Comparison of ENCODE assay signal across 8 cellular contexts in the genomic region with DNA sequence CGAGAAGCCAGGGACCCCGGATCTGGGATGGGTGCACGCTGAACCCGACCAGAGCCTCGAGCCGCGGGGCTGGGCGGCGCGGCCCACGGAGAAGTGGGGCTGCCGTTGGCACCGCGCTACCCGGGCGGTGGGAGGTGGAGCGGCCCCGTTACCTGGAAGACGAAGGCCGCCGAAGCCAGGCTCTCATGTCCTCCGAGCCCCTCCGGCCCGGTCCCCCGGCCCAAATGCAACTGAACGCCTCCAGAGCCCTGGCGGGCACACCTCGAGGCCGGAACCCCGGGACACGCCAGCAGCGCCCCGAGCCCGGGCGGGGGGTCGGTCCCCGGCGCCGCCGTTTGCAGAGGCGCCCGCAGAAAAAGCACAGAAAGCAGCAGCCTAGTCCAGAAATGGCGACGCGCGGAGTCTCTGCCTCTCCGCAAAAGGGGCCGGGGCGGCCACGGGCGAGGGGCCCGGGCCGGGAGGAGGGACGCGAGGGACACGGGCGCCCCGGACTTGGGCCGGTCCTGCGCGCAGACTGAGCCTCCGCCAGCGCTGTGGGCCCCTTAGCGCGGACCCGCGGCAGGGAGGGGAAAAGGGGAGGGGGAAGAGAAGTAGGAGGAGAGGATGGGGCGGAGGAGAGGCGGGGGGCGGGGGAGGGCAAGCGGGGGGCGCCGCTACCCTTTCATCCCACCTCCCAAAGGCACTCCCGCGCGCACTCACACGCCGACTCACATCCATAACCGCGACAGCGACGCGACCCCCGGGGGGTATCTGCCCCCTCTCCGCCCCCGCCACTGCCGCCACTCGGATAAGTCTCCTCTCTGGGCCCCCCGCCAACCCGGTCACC. TPM values are rescaled to one million over a fixed set of nuclear protein-coding genes. Genes with fewer than 3 reads are reported as not detected.
DNase-seq lines count a peak whose midpoint lies in the region; ATAC-seq and TF ChIP-seq lines count a peak whose summit lies in the region.

No MANE protein-coding gene starts in this region.

- no peaks in the 10 kb centered on the region for H3K27me3 ChIP-seq in ascending aorta

- peaks cover 9 to 17% of the 10 kb centered on the region in 2 donors for H3K4me1 Mint-ChIP-seq in immature natural killer cell
- peaks cover 8 to 42% of the 10 kb centered on the region in 2 donors for H3K4me1 Mint-ChIP-seq in stimulated activated naive B cell treated with anti-CD40 and anti-IgM and Interleukin-4, amounts not matched to agents 10 μg/mL and 1 μg/mL and 100 μg/mL, for 72 hours

- H3K4me1 ChIP-seq in ascending aorta = peaks cover 5 to 16% of the 10 kb centered on the region in 2 donors

- peak overlapping the region; percentile 90 to 94 for H3K27ac ChIP-seq in ascending aorta

- no peak for TF ChIP-seq CTCF in ascending aorta (IDR thresholded peaks at IDR 0.05)

- no peaks in the 10 kb centered on the region for H3K9me3 ChIP-seq in ascending aorta

- peaks cover 8 to 18% (median 9%) of the 10 kb centered on the region in 3 donors for H3K27me3 Mint-ChIP-seq in immature natural killer cell (ENCODE audit: low read depth in 3 of 3)
- H3K27me3 Mint-ChIP-seq in stimulated activated naive B cell treated with anti-CD40 and anti-IgM and Interleukin-4, amounts not matched to agents 10 μg/mL and 1 μg/mL and 100 μg/mL, for 72 hours = peaks cover 8 to 10% of the 10 kb centered on the region in 2 donors

- H3K27ac Mint-ChIP-seq in immature natural killer cell = no peak overlapping the region
- H3K27ac Mint-ChIP-seq in stimulated activated naive B cell treated with anti-CD40 and anti-IgM and Interleukin-4, amounts not matched to agents 10 μg/mL and 1 μg/mL and 100 μg/mL, for 72 hours = no peak overlapping the region

- intact Hi-C loops in ascending aorta (cut with DNase I) = loop anchor here (2.0 to 5.0 kb wide), 4 partner anchors 73 to 588 kb away; no protein-coding TSS in a partner anchor

- peak overlapping the region; percentile 74 to 83 (median 77) for H3K4me3 Mint-ChIP-seq in immature natural killer cell
- H3K4me3 Mint-ChIP-seq in stimulated activated naive B cell treated with anti-CD40 and anti-IgM and Interleukin-4, amounts not matched to agents 10 μg/mL and 1 μg/mL and 100 μg/mL, for 72 hours = peak overlapping the region; percentile 70 to 87

- peak; percentile 35 for DNase-seq in Daoy (ENCODE audit: low read depth)
- DNase-seq in NCI-H82 treated with DMSO at 0.1 percent for 48 hours (lab: John Stamatoyannopoulos, UW; ENCODE audit: unreplicated experiment) = peak; percentile 7
- DNase-seq in ascending aorta (ENCODE audit: low spot score in 2 of 2) = no peak
- peak in 2 of 3 donors; percentile 3 to 18 for DNase-seq in immature natural killer cell
- no peak for DNase-seq in stimulated activated naive B cell treated with anti-CD40 and anti-IgM and Interleukin-4, amounts not matched to agents 10 μg/mL and 1 μg/mL and 100 μg/mL, for 72 hours
- DNase-seq in NCI-H1694 treated with DMSO at 0.1 percent for 48 hours (lab: John Stamatoyannopoulos, UW) = no peak

- H3K36me3 ChIP-seq in ascending aorta = peaks cover 0 to 4% of the 10 kb centered on the region in 2 donors

- no peak for ATAC-seq in stimulated activated naive B cell treated with anti-CD40 and anti-IgM and Interleukin-4, amounts not matched to agents 10 μg/mL and 1 μg/mL and 100 μg/mL, for 72 hours (replicated peaks)
- ATAC-seq in HG02610 (IDR thresholded peaks at IDR 0.05; ENCODE audit: unreplicated experiment) (no peak), GM18520 (IDR thresholded peaks at IDR 0.05; ENCODE audit: unreplicated experiment) (no peak)

- H3K4me3 ChIP-seq in ascending aorta = peak overlapping the region in 1 of 2 donors; percentile 97

- no peaks in the 10 kb centered on the region for H3K9me3 Mint-ChIP-seq in immature natural killer cell
- no peaks in the 10 kb centered on the region for H3K9me3 Mint-ChIP-seq in stimulated activated naive B cell treated with anti-CD40 and anti-IgM and Interleukin-4, amounts not matched to agents 10 μg/mL and 1 μg/mL and 100 μg/mL, for 72 hours

- H3K36me3 Mint-ChIP-seq in immature natural killer cell = no peaks in the 10 kb centered on the region
- H3K36me3 Mint-ChIP-seq in stimulated activated naive B cell treated with anti-CD40 and anti-IgM and Interleukin-4, amounts not matched to agents 10 μg/mL and 1 μg/mL and 100 μg/mL, for 72 hours = no peaks in the 10 kb centered on the region

RNA-seq across cellular contexts. Expression of a gene that starts 1.4 kb away (rescaled TPM):
- total RNA-seq in Daoy (2014; rRNA removed; shearing (Covaris generic)) = 1.9 and 2.7 TPM in 2 replicates
- total RNA-seq in ascending aorta = 27.5 TPM
- under 1 TPM in 2 of 3 donors, not detected in 1; 0.57 to 0.94 TPM for polyA plus RNA-seq in immature natural killer cell

Comparison
In these comparisons a context has a peak if more than half of its experiments do, and no peak if none do; other contexts are left out.
1. DNase-seq: peak in Daoy (single experiment), NCI-H82 treated with DMSO at 0.1 percent for 48 hours (single experiment) and immature natural killer cell (2 of 3); none in ascending aorta (0 of 2), stimulated activated naive B cell treated with anti-CD40 and anti-IgM and Interleukin-4, amounts not matched to agents 10 μg/mL and 1 μg/mL and 100 μg/mL, for 72 hours (single experiment) and NCI-H1694 treated with DMSO at 0.1 percent for 48 hours (single experiment).